ENCODE assay signal across 13 cellular contexts in genomic region chr7:115924398-115924797, GRCh38.
"Had no signal": no experiment of that assay in that cellular context is flagged by ENCODE, and none has a peak within 500 bp of the region (broad histone marks: within the 10 kb centered on the region; RNA-seq: fewer than 3 reads in every experiment).

No MANE protein-coding gene starts in this region.

- H3K4me3 ChIP-seq: esophagus squamous epithelium, gastrocnemius medialis, neural progenitor cell, right atrium auricular region, upper lobe of left lung had no signal

- H3K79me2 ChIP-seq: parathyroid adenoma had no signal

- H3K27ac ChIP-seq: esophagus squamous epithelium, gastrocnemius medialis, neural progenitor cell, parathyroid adenoma, right atrium auricular region, upper lobe of left lung had no signal

- H3K36me3 ChIP-seq: esophagus squamous epithelium, gastrocnemius medialis, neural progenitor cell, right atrium auricular region, upper lobe of left lung had no signal

- H3K9me3 ChIP-seq: esophagus squamous epithelium, gastrocnemius medialis, right atrium auricular region, upper lobe of left lung had no signal

- H3K4me1 ChIP-seq: esophagus squamous epithelium, gastrocnemius medialis, neural progenitor cell, parathyroid adenoma, right atrium auricular region had no signal

- H3K27me3 ChIP-seq: esophagus squamous epithelium, gastrocnemius medialis, neural progenitor cell, right atrium auricular region, upper lobe of left lung had no signal

- DNase-seq: activated CD4-positive, alpha-beta T cell treated with anti-CD3 and anti-CD28 coated beads for 4 hours; activated CD8-positive, alpha-beta memory T cell treated with anti-CD3 and anti-CD28 coated beads, Interleukin-2, amount 50 U/mL, for 48 hours; activated CD8-positive, alpha-beta T cell treated with anti-CD3 and anti-CD28 coated beads for 36 hours; activated naive CD8-positive, alpha-beta T cell treated with anti-CD3 and anti-CD28 coated beads, Interleukin-2, amount 10 ng/mL, durations not matched to agents 7 days and 5 days; esophagus squamous epithelium; gastrocnemius medialis; kidney; small intestine; T-helper 1 cell; upper lobe of left lung had no signal

- ATAC-seq: activated CD8-positive, alpha-beta T cell treated with anti-CD3 and anti-CD28 coated beads for 36 hours; gastrocnemius medialis had no signal

- H3K4me2 ChIP-seq: neural progenitor cell had no signal

- H2AFZ ChIP-seq: neural progenitor cell, parathyroid adenoma had no signal
